1 cellular context compared by ENCODE assay signal in genomic region chr3:141311496-141312358, GRCh38.
TF ChIP-seq lines count a peak whose summit lies in the region.

No MANE protein-coding gene starts in this region.

TF ChIP-seq in HepG2, 621 proteins besides CTCF, POLR2A, EP300 and RAD21 (continued from another document and continues in another):
- peak; percentile 34; the same call in 1 of the 2 replicates for TF ChIP-seq ZNF280D (CRISPR knock-in tag; IDR thresholded peaks at IDR 0.05)
- TF ChIP-seq ZNF232 (CRISPR knock-in tag; IDR thresholded peaks at IDR 0.05; ENCODE audit: borderline replicate concordance) = peak; percentile 71; the same call in 1 of the 2 replicates
- TF ChIP-seq SIN3B (IDR thresholded peaks at IDR 0.05; ENCODE audit: low read length) = peak; percentile 52; the same call in 1 of the 2 replicates
- peak; percentile 63; the same call in 1 of the 2 replicates for TF ChIP-seq ZNF160 (CRISPR knock-in tag; IDR thresholded peaks at IDR 0.05)
- peak; percentile 41; the same call in 1 of the 2 replicates for TF ChIP-seq ZNF543 (CRISPR knock-in tag; IDR thresholded peaks at IDR 0.05)
- TF ChIP-seq ZNF451 (CRISPR knock-in tag; IDR thresholded peaks at IDR 0.05) = peak; percentile 70; the same call in 1 of the 2 replicates
- TF ChIP-seq PAXIP1 (CRISPR knock-in tag; conservative IDR thresholded peaks at IDR 0.05) = peak; percentile 75; the same call in 1 of the 2 replicates
- peak; percentile 17 for TF ChIP-seq MTA1 (CRISPR knock-in tag; IDR thresholded peaks at IDR 0.05; ENCODE audit: borderline replicate concordance)
- no peak for TF ChIP-seq MATR3 (CRISPR knock-in tag; IDR thresholded peaks at IDR 0.05)
- TF ChIP-seq GMEB2 (CRISPR knock-in tag; IDR thresholded peaks at IDR 0.05; ENCODE audit: low read depth) = peak; percentile 52; the same call in 1 of the 2 replicates
- peak; percentile 42; the same call in 1 of the 2 replicates for TF ChIP-seq CBX5 (CRISPR knock-in tag; IDR thresholded peaks at IDR 0.05; ENCODE audit: borderline replicate concordance)
- TF ChIP-seq MEF2D (CRISPR knock-in tag; IDR thresholded peaks at IDR 0.05) = peak; percentile 74
- peak; percentile 70; the same call in 1 of the 2 replicates for TF ChIP-seq ZSCAN20 (CRISPR knock-in tag; IDR thresholded peaks at IDR 0.05; ENCODE audit: borderline replicate concordance)
- peak; percentile 92 for TF ChIP-seq XRCC5 (optimal IDR thresholded peaks at IDR 0.05; ENCODE audit: low read length)
- no peak; the same call in 1 of the 2 replicates for TF ChIP-seq NR2F2 (IDR thresholded peaks at IDR 0.05; ENCODE audit: borderline replicate concordance, low read depth)
- TF ChIP-seq ZNF136 (CRISPR knock-in tag; IDR thresholded peaks at IDR 0.05; ENCODE audit: low read depth) = peak; percentile 93
- TF ChIP-seq MXD1 (CRISPR knock-in tag; IDR thresholded peaks at IDR 0.05) = no peak
- TF ChIP-seq ZNF503 (CRISPR knock-in tag; IDR thresholded peaks at IDR 0.05) = peak; percentile 86
- TF ChIP-seq ZNF441 (CRISPR knock-in tag; IDR thresholded peaks at IDR 0.05; ENCODE audit: borderline replicate concordance) = peak; percentile 41; the same call in 1 of the 2 replicates
- peak; percentile 93 for TF ChIP-seq ZNF766 (CRISPR knock-in tag; IDR thresholded peaks at IDR 0.05; ENCODE audit: borderline replicate concordance)
- TF ChIP-seq YEATS4 (CRISPR knock-in tag; IDR thresholded peaks at IDR 0.05; ENCODE audit: borderline replicate concordance) = peak; percentile 89
- TF ChIP-seq ZFY (CRISPR knock-in tag; IDR thresholded peaks at IDR 0.05) = peak; percentile 94
- no peak for TF ChIP-seq JUNB (CRISPR knock-in tag; IDR thresholded peaks at IDR 0.05; ENCODE audit: borderline replicate concordance)
- peak; percentile 55; the same call in 1 of the 2 replicates for TF ChIP-seq E2F5 (CRISPR knock-in tag; conservative IDR thresholded peaks at IDR 0.05)
- TF ChIP-seq ZUFSP (CRISPR knock-in tag; IDR thresholded peaks at IDR 0.05; ENCODE audit: borderline replicate concordance) = no peak
- no peak for TF ChIP-seq HNRNPH1 (optimal IDR thresholded peaks at IDR 0.05; ENCODE audit: low read depth, low read length)
- TF ChIP-seq MXD3 (CRISPR knock-in tag; IDR thresholded peaks at IDR 0.05) = no peak
- peak; percentile 65; the same call in 1 of the 3 replicates for TF ChIP-seq MXI1 (IDR thresholded peaks at IDR 0.05; ENCODE audit: borderline replicate concordance, low read depth, low read length)
- 0 out of 2 replicates have a peak, but pooled peaks have one; percentile 72 for TF ChIP-seq ZNF124 (CRISPR knock-in tag; IDR thresholded peaks at IDR 0.05)
- 0 out of 2 replicates have a peak, but pooled peaks have one; percentile 68 for TF ChIP-seq ZNF318 (CRISPR knock-in tag; IDR thresholded peaks at IDR 0.05)
- peak; percentile 61; the same call in 1 of the 2 replicates for TF ChIP-seq ZNF225 (CRISPR knock-in tag; IDR thresholded peaks at IDR 0.05)
- peak; percentile 55; the same call in 1 of the 2 replicates for TF ChIP-seq AKAP8 (CRISPR knock-in tag; IDR thresholded peaks at IDR 0.05)
- peak; percentile 60; the same call in 1 of the 2 replicates for TF ChIP-seq KDM3A (CRISPR knock-in tag; IDR thresholded peaks at IDR 0.05; ENCODE audit: low read depth)
